Comparison of ENCODE assay signal across 9 cellular contexts in genomic region chr19:4910594-4911273, GRCh38. TPM values are rescaled to one million over a fixed set of nuclear protein-coding genes. Genes with fewer than 3 reads are reported as not detected.
DNase-seq lines count a peak whose midpoint lies in the region; ATAC-seq, FAIRE-seq and TF ChIP-seq lines count a peak whose summit lies in the region.
"Had no signal": no experiment of that assay in that cellular context is flagged by ENCODE, and none has a peak within 500 bp of the region (broad histone marks: within the 10 kb centered on the region; RNA-seq: fewer than 3 reads in every experiment).

No MANE protein-coding gene starts in this region.

- CTCF ChIA-PET in SK-N-SH (lab: Yijun Ruan, JAX): interaction anchor here (0.7 to 7.6 kb wide), 24 partner anchors 8 to 130 kb away, joined by 3 to 121 read pairs (median 5); partner anchors contain the start of genes ARRDC5, FEM1A and PLIN3
- CTCF ChIA-PET in activated naive CD4-positive, alpha-beta T cell treated with anti-CD3 and anti-CD28 coated beads, Interleukin-2, amount 10 ng/mL, durations not matched to agents 7 days and 5 days (lab: Charles Lee): interaction anchor here (0.6 to 5.9 kb wide), 12 partner anchors 16 to 711 kb away, joined by 3 to 80 read pairs (median 6); partner anchors contain the start of genes PLIN3 and TICAM1

- no peak for TF ChIP-seq RAD21 in SK-N-SH (IDR thresholded peaks at IDR 0.05; ENCODE audit: low read length)

- H3K27ac Mint-ChIP-seq in activated naive CD4-positive, alpha-beta T cell treated with anti-CD3 and anti-CD28 coated beads, Interleukin-2, amount 10 ng/mL, durations not matched to agents 7 days and 5 days: peak overlapping the region; percentile 98

- H3K4me1 Mint-ChIP-seq in activated naive CD4-positive, alpha-beta T cell treated with anti-CD3 and anti-CD28 coated beads, Interleukin-2, amount 10 ng/mL, durations not matched to agents 7 days and 5 days: peaks cover 59% of the 10 kb centered on the region

- H3K4me3 ChIP-seq in SK-N-SH (ENCODE audit: low read depth in 2 of 2, low read length in 1 of 2) (peak overlapping the region; percentile 62 to 82), Loucy (ENCODE audit: low read length, poor library complexity, severe bottlenecking) (peak overlapping the region; percentile 97), iPS-11a (ENCODE audit: low read depth, low read length) (peak overlapping the region; percentile 51), small intestine (ENCODE audit: low read depth in 1 of 2, low read length in 2 of 2) (peak overlapping the region in 1 of 2 donors; percentile 71)

- no peaks in the 10 kb centered on the region for H3K9me3 Mint-ChIP-seq in activated naive CD4-positive, alpha-beta T cell treated with anti-CD3 and anti-CD28 coated beads, Interleukin-2, amount 10 ng/mL, durations not matched to agents 7 days and 5 days

- H3K27ac ChIP-seq in SK-N-SH (ENCODE audit: low read depth in 2 of 2, low read length in 1 of 2): peak overlapping the region; percentile 81 to 84
- peak overlapping the region in 1 of 2 donors; percentile 52 for H3K27ac ChIP-seq in small intestine (ENCODE audit: low read depth in 1 of 2, low read length in 1 of 2)

- H3K9me3 ChIP-seq in SK-N-SH: no peaks in the 10 kb centered on the region
- H3K9me3 ChIP-seq in Loucy (ENCODE audit: insufficient read depth, low read depth, low read length): no peaks in the 10 kb centered on the region
- H3K9me3 ChIP-seq in small intestine (ENCODE audit: control insufficient read depth, low read depth): no peaks in the 10 kb centered on the region

- H3K27me3 ChIP-seq in SK-N-SH (ENCODE audit: insufficient read depth): no peaks in the 10 kb centered on the region
- no peaks in the 10 kb centered on the region for H3K27me3 ChIP-seq in Loucy (ENCODE audit: insufficient read depth, low read length, poor library complexity, severe bottlenecking)
- H3K27me3 ChIP-seq in small intestine (ENCODE audit: control insufficient read depth in 2 of 2, insufficient read depth in 2 of 2, low read length in 2 of 2): no peaks in the 10 kb centered on the region

- DNase-seq in SK-N-SH: peak; percentile 62
- DNase-seq in activated naive CD4-positive, alpha-beta T cell treated with anti-CD3 and anti-CD28 coated beads, Interleukin-2, amount 10 ng/mL, durations not matched to agents 7 days and 5 days: peak; percentile 43
- DNase-seq in small intestine: peak; percentile 18
- DNase-seq in NCI-H524 treated with DMSO at 0.1 percent for 48 hours (lab: John Stamatoyannopoulos, UW): no peak

- TF ChIP-seq CTCF in SK-N-SH (IDR thresholded peaks at IDR 0.05) (no peak), Loucy (conservative IDR thresholded peaks at IDR 0.05; ENCODE audit: low read length) (no peak)

- H3K79me2 ChIP-seq in SK-N-SH (ENCODE audit: insufficient read depth) (peaks cover 54% of the 10 kb centered on the region), Loucy (ENCODE audit: insufficient read depth, low read length) (peaks cover 70% of the 10 kb centered on the region)

- WGBS in SK-N-SH (ENCODE audit: low lambda C conversion rate): 8% methylated on average over 16 of the region's 23 CpGs
- WGBS in small intestine, 3 donors: 18 to 30% (median 22%) methylated on average over 23 of the region's 23 CpGs

- TF ChIP-seq EP300 in SK-N-SH (IDR thresholded peaks at IDR 0.05; ENCODE audit: borderline replicate concordance in 1 of 2, low read depth in 1 of 2, low read length in 1 of 2): no peak

- no peak for FAIRE-seq in small intestine (lab: Jason Lieb, UNC)
- FAIRE-seq: endometrium had no signal

- H3K27me3 Mint-ChIP-seq in activated naive CD4-positive, alpha-beta T cell treated with anti-CD3 and anti-CD28 coated beads, Interleukin-2, amount 10 ng/mL, durations not matched to agents 7 days and 5 days: peaks cover 5% of the 10 kb centered on the region

- H4K20me1 ChIP-seq in SK-N-SH (ENCODE audit: insufficient read depth) (peaks cover 21% of the 10 kb centered on the region; the same call in 1 of the 2 replicates), Loucy (ENCODE audit: insufficient read depth, low read length, poor library complexity, severe bottlenecking) (peaks cover 34% of the 10 kb centered on the region)

- H3K9me2 ChIP-seq in SK-N-SH: no peaks in the 10 kb centered on the region
- no peaks in the 10 kb centered on the region for H3K9me2 ChIP-seq in Loucy (replicated peaks; ENCODE audit: low read depth, low read length)

- ATAC-seq in SK-N-SH treated with all-trans-retinoic acid at 6 μM for 48 hours (no peak; the same call in 2 of the 3 replicates), HG03025 (IDR thresholded peaks at IDR 0.05; ENCODE audit: low FRiP score, unreplicated experiment) (no peak)

- H3K9ac ChIP-seq in SK-N-SH (peak overlapping the region; percentile 87), Loucy (ENCODE audit: low read depth, low read length, poor library complexity, severe bottlenecking) (peak overlapping the region; percentile 98)

- H3K36me3 ChIP-seq in SK-N-SH (replicated peaks in 1 of 2; ENCODE audit: control insufficient read depth in 1 of 2, insufficient read depth in 2 of 2, low read length in 1 of 2): peaks cover 0 to 9% of the 10 kb centered on the region in 2 experiments
- H3K36me3 ChIP-seq in Loucy (ENCODE audit: insufficient read depth, low read length): peaks cover 19% of the 10 kb centered on the region; the same call in 1 of the 2 replicates
- no peaks in the 10 kb centered on the region for H3K36me3 ChIP-seq in small intestine (ENCODE audit: control insufficient read depth in 2 of 2, insufficient read depth in 2 of 2, low read length in 2 of 2)

- H3K4me3 Mint-ChIP-seq in activated naive CD4-positive, alpha-beta T cell treated with anti-CD3 and anti-CD28 coated beads, Interleukin-2, amount 10 ng/mL, durations not matched to agents 7 days and 5 days: peak overlapping the region; percentile 85

- peaks cover 28 to 38% of the 10 kb centered on the region in 2 experiments; a peak in 3 of 4 replicates for H3K4me1 ChIP-seq in SK-N-SH (ENCODE audit: control insufficient read depth in 1 of 2, insufficient read depth in 2 of 2, low read depth in 1 of 2, low read length in 1 of 2)
- peaks cover 45% of the 10 kb centered on the region for H3K4me1 ChIP-seq in Loucy (ENCODE audit: insufficient read depth, low read length, poor library complexity, severe bottlenecking)
- peaks cover 0 to 2% of the 10 kb centered on the region in 2 donors for H3K4me1 ChIP-seq in small intestine (ENCODE audit: control insufficient read depth in 2 of 2, insufficient read depth in 1 of 2, low read depth in 1 of 2, low read length in 1 of 2)

- H2AFZ ChIP-seq in SK-N-SH (ENCODE audit: low read depth): peak overlapping the region; percentile 90
- H2AFZ ChIP-seq in Loucy (ENCODE audit: low read length): peak overlapping the region; percentile 36

- H3K36me3 Mint-ChIP-seq in activated naive CD4-positive, alpha-beta T cell treated with anti-CD3 and anti-CD28 coated beads, Interleukin-2, amount 10 ng/mL, durations not matched to agents 7 days and 5 days: peaks cover 44% of the 10 kb centered on the region

- H3K4me2 ChIP-seq in SK-N-SH (peak overlapping the region; percentile 81), Loucy (ENCODE audit: low read depth, low read length, poor library complexity, severe bottlenecking) (peak overlapping the region; percentile 99)

- H3F3A ChIP-seq in SK-N-SH (replicated peaks; ENCODE audit: insufficient read depth) (peaks cover 41% of the 10 kb centered on the region), Loucy (ENCODE audit: low read depth) (peaks cover 5% of the 10 kb centered on the region)

- POLR2A ChIA-PET in SK-N-SH (lab: Yijun Ruan, JAX): no interaction called here

TF ChIP-seq in SK-N-SH, 30 proteins besides CTCF, POLR2A, EP300 and RAD21 (continues in another document):
- TF ChIP-seq MXI1 (IDR thresholded peaks at IDR 0.05; ENCODE audit: low read depth, low read length): 0 out of 2 replicates have a peak, but pooled peaks have one; percentile 18
- TF ChIP-seq ELF1 (IDR thresholded peaks at IDR 0.05): no peak

TF ChIP-seq in SK-N-SH treated with all-trans-retinoic acid at 6 μM for 48 hours, 23 proteins besides CTCF, POLR2A, EP300 and RAD21 (continues in another document):
- TF ChIP-seq GLIS3 (CRISPR knock-in tag; IDR thresholded peaks at IDR 0.05): no peak
- TF ChIP-seq ESRRG (CRISPR knock-in tag; IDR thresholded peaks at IDR 0.05): no peak
- no peak for TF ChIP-seq SNAI2 (CRISPR knock-in tag; IDR thresholded peaks at IDR 0.05)
- no peak for TF ChIP-seq ZFP30 (CRISPR knock-in tag; IDR thresholded peaks at IDR 0.05)
- TF ChIP-seq BACH2 (CRISPR knock-in tag; IDR thresholded peaks at IDR 0.05; ENCODE audit: borderline replicate concordance): no peak
- TF ChIP-seq CSRNP3 (CRISPR knock-in tag; IDR thresholded peaks at IDR 0.05): no peak
- no peak for TF ChIP-seq OSR1 (CRISPR knock-in tag; IDR thresholded peaks at IDR 0.05)
- TF ChIP-seq ZFP3 (CRISPR knock-in tag; IDR thresholded peaks at IDR 0.05): no peak; the same call in 1 of the 2 replicates

RNA-seq across cellular contexts. Expression of gene UHRF1, which starts 1.4 kb away (rescaled TPM):
- polyA plus RNA-seq in SK-N-SH (2012; rRNA removed): 23.9 and 43.4 TPM in 2 replicates
- 22.9 and 34.0 TPM in 2 replicates for polyA plus RNA-seq in SK-N-SH (2012; cell fraction: cytosol; rRNA removed)
- 57.4 and 61.6 TPM in 2 replicates for polyA plus RNA-seq in SK-N-SH (2012; cell fraction: nucleus; rRNA removed)
- 10 to 100 TPM in 1 of 3 donors, 1 to 10 TPM in 1, under 1 TPM in 1; 0.67 to 11.0 (median 1.1) TPM for polyA plus RNA-seq in small intestine

RNA-seq across cellular contexts. Expression of gene ARRDC5, which starts 8.0 kb away (rescaled TPM):
- polyA plus RNA-seq in SK-N-SH (2012; rRNA removed) (not detected in 2 replicates), small intestine (under 1 TPM in 1 of 3 donors, not detected in 2; 0.12 TPM)
- polyA plus RNA-seq in SK-N-SH (2012; cell fraction: cytosol; rRNA removed): not detected in 2 replicates
- 0.04 TPM in 1 of 2 replicates, not detected in the other for polyA plus RNA-seq in SK-N-SH (2012; cell fraction: nucleus; rRNA removed)

RNA-seq across cellular contexts. Expression of gene PLIN3, which starts 43.3 kb away (rescaled TPM):
- polyA plus RNA-seq in SK-N-SH (2012; rRNA removed): 129 and 136 TPM in 2 replicates
- polyA plus RNA-seq in SK-N-SH (2012; cell fraction: cytosol; rRNA removed): 55.6 and 96.3 TPM in 2 replicates
- polyA plus RNA-seq in SK-N-SH (2012; cell fraction: nucleus; rRNA removed): 67.5 and 82.1 TPM in 2 replicates
- 100 to 1,000 TPM in 2 of 3 donors, 10 to 100 TPM in 1; 77.3 to 190 (median 173) TPM for polyA plus RNA-seq in small intestine

RNA-seq across cellular contexts. Expression of gene KDM4B, which starts 58.2 kb away (rescaled TPM):
- 10.0 and 12.2 TPM in 2 replicates for polyA plus RNA-seq in SK-N-SH (2012; rRNA removed)
- polyA plus RNA-seq in SK-N-SH (2012; cell fraction: cytosol; rRNA removed): 4.2 and 6.7 TPM in 2 replicates
- polyA plus RNA-seq in SK-N-SH (2012; cell fraction: nucleus; rRNA removed): 32.4 and 32.9 TPM in 2 replicates
- polyA plus RNA-seq in small intestine: 10 to 100 TPM in 1 of 3 donors, 1 to 10 TPM in 2; 8.1 to 11.4 (median 9.8) TPM
